In genomic region chr1:117541003-117541402, GRCh38 we compare ENCODE assay signal across 1 cellular context.
TF ChIP-seq lines count a peak whose summit lies in the region.

No MANE protein-coding gene starts in this region.

TF ChIP-seq in H1, 55 proteins besides CTCF, POLR2A, EP300 and RAD21:
- TF ChIP-seq CEBPB (IDR thresholded peaks at IDR 0.05; ENCODE audit: low read depth, low read length) (peak; percentile 57; the same call in 1 of the 2 replicates), CHD2 (IDR thresholded peaks at IDR 0.05; ENCODE audit: low read length) (no peak), MAFK (IDR thresholded peaks at IDR 0.05; ENCODE audit: low read depth, low read length) (no peak), TCF12 (IDR thresholded peaks at IDR 0.05; ENCODE audit: low read depth, low read length) (no peak), MAX (IDR thresholded peaks at IDR 0.05) (no peak), SUZ12 (IDR thresholded peaks at IDR 0.05; ENCODE audit: low read length) (no peak)
